9 cellular contexts compared by ENCODE assay signal in genomic region chr11:565921-566509, GRCh38. TPM values are rescaled to one million over a fixed set of nuclear protein-coding genes. Genes with fewer than 3 reads are reported as not detected.
A peak's percentile ranks its signal among the peaks of the same experiment; 100 is the strongest.
DNase-seq lines count a peak whose midpoint lies in the region; ATAC-seq and TF ChIP-seq lines count a peak whose summit lies in the region.
"Had no signal": no experiment of that assay in that cellular context is flagged by ENCODE, and none has a peak within 500 bp of the region (broad histone marks: within the 10 kb centered on the region; RNA-seq: fewer than 3 reads in every experiment).

No MANE protein-coding gene starts in this region.

- peaks cover 38% of the 10 kb centered on the region for H3K4me1 Mint-ChIP-seq in mesothelial cell of epicardium

- H3K4me3 Mint-ChIP-seq in mesothelial cell of epicardium, result no peak overlapping the region

- CTCF ChIA-PET in RWPE1 (lab: Yijun Ruan, JAX), result interaction anchor here (0.6 to 1.3 kb wide), 2 partner anchors 12 to 76 kb away, joined by 3 to 5 read pairs; no protein-coding TSS in a partner anchor

- no peaks in the 10 kb centered on the region for H3K9me3 Mint-ChIP-seq in mesothelial cell of epicardium

- no peaks in the 10 kb centered on the region for H3K27me3 Mint-ChIP-seq in mesothelial cell of epicardium (ENCODE audit: low read depth)

- TF ChIP-seq CTCF in RWPE1 (conservative IDR thresholded peaks at IDR 0.05; ENCODE audit: low read depth) (no peak), mesothelial cell of epicardium (IDR thresholded peaks at IDR 0.05; ENCODE audit: unreplicated experiment) (no peak)

- DNase-seq in DMS53 (lab: John Stamatoyannopoulos, UW) (peak; percentile 46), DMS53 treated with DMSO at 0.1 percent for 48 hours (lab: John Stamatoyannopoulos, UW; ENCODE audit: unreplicated experiment) (no peak), RWPE1 (ENCODE audit: low spot score) (no peak), mesothelial cell of epicardium (ENCODE audit: low spot score in 2 of 2, unreplicated experiment in 2 of 2) (no peak)
- DNase-seq in stimulated activated CD4-positive, alpha-beta T cell treated with anti-CD3 and anti-CD28 coated beads, Interleukin-15, amount 100 ng/mL, for 24 hours, result no peak
- DNase-seq: 8988T; activated T-cell treated with anti-CD3 and anti-CD28 coated beads, Interleukin-2, amount 50 U/mL, for 48 hours; NCI-H2081 treated with DMSO at 0.1 percent for 48 hours had no signal

- POLR2A ChIA-PET in RWPE1 (lab: Yijun Ruan, JAX; ENCODE audit: low non-redundant PET), result interaction anchor here (0.7 kb wide), 1 partner anchor 10 kb away, joined by 3 read pairs; no protein-coding TSS in a partner anchor

- no peak for ATAC-seq in GM19397 (IDR thresholded peaks at IDR 0.05; ENCODE audit: unreplicated experiment)

- peak overlapping the region; percentile 86 for H3K27ac ChIP-seq in RWPE1

- peak overlapping the region; percentile 16 for H3K27ac Mint-ChIP-seq in mesothelial cell of epicardium

- H3K36me3 Mint-ChIP-seq in mesothelial cell of epicardium, result no peaks in the 10 kb centered on the region

RNA-seq across cellular contexts. Expression of gene RASSF7, which starts 5.2 kb away (rescaled TPM):
- total RNA-seq in mesothelial cell of epicardium, result 29.3 to 32.3 TPM (median 32.1 TPM) in 3 replicates

RNA-seq across cellular contexts. Expression of gene LMNTD2, which starts 5.5 kb away (rescaled TPM):
- 16.5 to 17.4 TPM (median 16.6 TPM) in 3 replicates for total RNA-seq in mesothelial cell of epicardium

RNA-seq across cellular contexts. Expression of gene PHRF1, which starts 10.3 kb away (rescaled TPM):
- 48.2 to 51.1 TPM (median 49.7 TPM) in 3 replicates for total RNA-seq in mesothelial cell of epicardium

RNA-seq across cellular contexts. Expression of gene LRRC56, which starts 28.7 kb away (rescaled TPM):
- 3.0 to 3.4 TPM (median 3.2 TPM) in 3 replicates for total RNA-seq in mesothelial cell of epicardium

RNA-seq across cellular contexts. Expression of gene HRAS, which starts 30.6 kb away (rescaled TPM):
- total RNA-seq in mesothelial cell of epicardium, result 35.1 to 41.5 TPM (median 39.3 TPM) in 3 replicates
